ENCODE assay signal across 15 cellular contexts in the genomic region with DNA sequence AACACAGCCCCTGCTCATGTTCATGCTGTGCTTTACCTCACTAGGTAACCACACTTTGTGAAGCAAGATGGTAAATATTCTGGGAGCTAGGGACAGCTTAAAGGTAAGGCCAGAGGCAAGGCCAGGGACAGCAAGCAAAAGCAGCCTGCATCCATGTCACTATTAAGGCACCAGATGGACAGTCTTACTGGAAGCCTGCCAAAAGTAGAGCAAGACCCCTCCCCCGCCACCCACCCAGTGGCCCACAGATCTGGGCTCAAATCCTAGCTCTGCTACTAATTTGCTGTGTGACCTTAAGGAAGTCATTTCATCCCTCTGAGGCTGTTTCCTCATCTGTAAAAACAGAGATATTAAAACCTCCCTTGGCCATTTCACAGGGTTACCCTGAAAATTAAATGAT. TPM values are rescaled to one million over a fixed set of nuclear protein-coding genes. Genes with fewer than 3 reads are reported as not detected.
DNase-seq lines count a peak whose midpoint lies in the region; ATAC-seq and TF ChIP-seq lines count a peak whose summit lies in the region.
"Had no signal": no experiment of that assay in that cellular context is flagged by ENCODE, and none has a peak within 500 bp of the region (broad histone marks: within the 10 kb centered on the region; RNA-seq: fewer than 3 reads in every experiment).

No MANE protein-coding gene starts in this region.

- peaks cover 8% of the 10 kb centered on the region for H3F3A ChIP-seq in PC-3 (ENCODE audit: low read length, unreplicated experiment)

- H3K27me3 Mint-ChIP-seq in endothelial cell (ENCODE audit: unreplicated experiment) = peaks cover 2% of the 10 kb centered on the region
- H3K27me3 Mint-ChIP-seq: B cell had no signal

- CTCF ChIA-PET in PC-3 (lab: Charles Lee) = no interaction called here

- no peak overlapping the region for H2AFZ ChIP-seq in PC-3 (ENCODE audit: low read length)

- H3K9me3 ChIP-seq in BLaER1 (peaks cover 6% of the 10 kb centered on the region), PC-3 (ENCODE audit: low read length) (no peaks in the 10 kb centered on the region)
- H3K9me3 ChIP-seq: thoracic aorta had no signal

- H3K27ac ChIP-seq in BLaER1 = no peak overlapping the region
- H3K27ac ChIP-seq in C4-2B = peak overlapping the region; percentile 29
- H3K27ac ChIP-seq in PC-3 (ENCODE audit: low read length) = peak overlapping the region; percentile 63
- H3K27ac ChIP-seq: thoracic aorta had no signal

- no peaks in the 10 kb centered on the region for H3K27me3 ChIP-seq in BLaER1
- H3K27me3 ChIP-seq in PC-3 (ENCODE audit: low read length) = no peaks in the 10 kb centered on the region

- POLR2A ChIA-PET in PC-3 (lab: Charles Lee; ENCODE audit: unreplicated experiment) = no interaction called here

- peaks cover 43% of the 10 kb centered on the region for H3K4me1 Mint-ChIP-seq in endothelial cell (ENCODE audit: unreplicated experiment)

- no peaks in the 10 kb centered on the region for H3K9me3 Mint-ChIP-seq in endothelial cell (ENCODE audit: unreplicated experiment)
- H3K9me3 Mint-ChIP-seq: neural crest cell had no signal

- intact Hi-C loops in PC-3 (cut with micrococcal nuclease) = no loop called here

- DNase-seq in PC-3 (no peak), endothelial cell (ENCODE audit: low spot score) (no peak), HT-29 (ENCODE audit: low spot score) (no peak), foreskin melanocyte (no peak)
- DNase-seq: NCI-H1417 treated with DMSO at 0.1 percent for 48 hours, NCI-H2171 treated with DMSO at 0.1 percent for 48 hours had no signal

- no TSS peak for BruUV-seq in PC-3 (replicated peaks; lab: Mats Ljungman, UMichigan)

- H3K4me2 ChIP-seq in BLaER1 (peak overlapping the region; percentile 83), PC-3 (ENCODE audit: low read length) (peak overlapping the region; percentile 12; the same call in 1 of the 2 replicates)

- TF ChIP-seq CTCF in C4-2B (conservative IDR thresholded peaks at IDR 0.05) = no peak
- no peak for TF ChIP-seq CTCF in PC-3 (conservative IDR thresholded peaks at IDR 0.05; ENCODE audit: low read depth, low read length)
- TF ChIP-seq CTCF in endothelial cell (IDR thresholded peaks at IDR 0.05; ENCODE audit: unreplicated experiment) = no peak

- H3K9ac ChIP-seq in BLaER1 = no peak overlapping the region
- H3K9ac ChIP-seq in PC-3 (ENCODE audit: low read length) = no peak overlapping the region

- no peaks in the 10 kb centered on the region for H3K36me3 Mint-ChIP-seq in endothelial cell (ENCODE audit: low read depth, unreplicated experiment)

- H3K4me1 ChIP-seq in BLaER1 (peaks cover 60% of the 10 kb centered on the region), PC-3 (ENCODE audit: insufficient read depth, low read length) (peaks cover 45% of the 10 kb centered on the region)

- ATAC-seq in PC-3 = no peak
- no peak for ATAC-seq in HG02884 (IDR thresholded peaks at IDR 0.05; ENCODE audit: unreplicated experiment)
- no peak for ATAC-seq in GM21786 (IDR thresholded peaks at IDR 0.05; ENCODE audit: unreplicated experiment)

- H3K4me3 ChIP-seq in BLaER1 (no peak overlapping the region), PC-3 (ENCODE audit: low read length) (no peak overlapping the region)
- H3K4me3 ChIP-seq: thoracic aorta had no signal

- H3K36me3 ChIP-seq in BLaER1 (no peaks in the 10 kb centered on the region), PC-3 (ENCODE audit: low read depth, low read length) (no peaks in the 10 kb centered on the region)
- H3K36me3 ChIP-seq: thoracic aorta had no signal

- H3K27ac Mint-ChIP-seq in endothelial cell (ENCODE audit: unreplicated experiment) = peak overlapping the region; percentile 45
- H3K27ac Mint-ChIP-seq: B cell had no signal

- H3K79me2 ChIP-seq in PC-3 (ENCODE audit: low read length) = no peaks in the 10 kb centered on the region

- H4K20me1 ChIP-seq in BLaER1 = no peaks in the 10 kb centered on the region
- H4K20me1 ChIP-seq in PC-3 (ENCODE audit: low read length) = no peaks in the 10 kb centered on the region

- H3K9me2 ChIP-seq in PC-3 (replicated peaks; ENCODE audit: low read length) = no peaks in the 10 kb centered on the region

- H3K4me3 Mint-ChIP-seq in endothelial cell (ENCODE audit: unreplicated experiment) = no peak overlapping the region
- H3K4me3 Mint-ChIP-seq: B cell, neural crest cell had no signal

RNA-seq across cellular contexts. Expression of a gene that starts 13.2 kb away (rescaled TPM):
- total RNA-seq in PC-3 (2014; rRNA removed) = 17.8 and 19.2 TPM in 2 replicates
- 13.4 TPM for total RNA-seq in endothelial cell (ENCODE audit: unreplicated experiment)
- total RNA-seq in HT-29 (2014; rRNA removed; shearing (Covaris generic)) = 75.8 and 85.6 TPM in 2 replicates

RNA-seq across cellular contexts. Expression of a gene that starts 44.6 kb away (rescaled TPM):
- not detected in 2 replicates for total RNA-seq in PC-3 (2014; rRNA removed)
- not detected for total RNA-seq in endothelial cell (ENCODE audit: unreplicated experiment)
- total RNA-seq in HT-29 (2014; rRNA removed; shearing (Covaris generic)) = not detected in 2 replicates
- total RNA-seq: B cell, fibroblast of villous mesenchyme, mesenteric fat pad, neural crest cell, thoracic aorta had no signal
